Comparison of ENCODE assay signal across 8 cellular contexts in the genomic region with DNA sequence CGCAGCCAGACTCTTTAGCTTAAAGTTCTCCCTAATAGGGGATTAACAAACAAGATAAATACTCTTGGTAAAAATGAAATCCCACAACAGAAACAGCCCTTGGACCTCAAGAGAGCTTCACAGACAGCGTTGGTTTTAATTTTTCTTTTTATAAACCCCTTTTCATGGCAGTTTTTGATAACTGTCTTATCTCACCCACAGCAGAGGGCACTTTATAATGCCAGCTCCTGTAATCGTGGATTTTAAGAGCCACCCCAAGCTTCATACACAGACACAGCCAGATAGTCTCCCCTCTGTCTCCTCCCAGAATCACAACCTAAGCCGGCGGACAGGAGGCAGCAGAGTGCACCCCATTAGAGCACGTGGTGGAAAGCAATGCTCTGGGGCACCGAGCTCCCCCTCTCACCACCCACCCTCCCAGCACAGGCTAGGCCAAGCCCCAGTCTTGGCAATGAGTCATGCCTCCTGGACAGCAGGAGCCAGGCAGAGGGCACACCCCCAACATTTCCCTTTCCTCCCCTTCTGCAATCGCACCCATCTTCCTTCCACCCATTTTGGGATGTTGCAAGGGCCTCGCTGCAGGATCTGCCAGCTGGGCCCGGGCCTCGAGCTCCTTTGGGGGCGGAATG. TPM values are rescaled to one million over a fixed set of nuclear protein-coding genes. Genes with fewer than 3 reads are reported as not detected.
A peak's percentile ranks its signal among the peaks of the same experiment; 100 is the strongest.
DNase-seq lines count a peak whose midpoint lies in the region; ATAC-seq, FAIRE-seq and TF ChIP-seq lines count a peak whose summit lies in the region.

No MANE protein-coding gene starts in this region.

- peaks cover 55% of the 10 kb centered on the region for H3K27me3 ChIP-seq in DOHH2 (ENCODE audit: control insufficient read depth, low read length)
- no peaks in the 10 kb centered on the region for H3K27me3 ChIP-seq in SJCRH30
- H3K27me3 ChIP-seq in small intestine (ENCODE audit: control insufficient read depth in 2 of 2, insufficient read depth in 2 of 2, low read length in 2 of 2): no peaks in the 10 kb centered on the region

- DNase-seq in SJCRH30 (peak; percentile 95), kidney (peak; percentile 95), small intestine (peak; percentile 90), activated gamma-delta T cell treated with Interleukin-2 at 50 U/mL for 16 hours (no peak)
- no peak for DNase-seq in central memory CD8-positive, alpha-beta T cell (ENCODE audit: low spot score in 2 of 2)

- WGBS in small intestine, 3 donors: 1 to 7% (median 5%) methylated on average over 12 of the region's 12 CpGs

- intact Hi-C loops in kidney (cut with DNase I): no loop called here

- peaks cover 5% of the 10 kb centered on the region for H3K36me3 Mint-ChIP-seq in central memory CD8-positive, alpha-beta T cell (ENCODE audit: insufficient read depth)

- peaks cover 42% of the 10 kb centered on the region for H3K4me1 ChIP-seq in DOHH2 (ENCODE audit: control insufficient read depth, low read length)
- no peaks in the 10 kb centered on the region for H3K4me1 ChIP-seq in SJCRH30
- peaks cover 11 to 29% of the 10 kb centered on the region in 2 donors for H3K4me1 ChIP-seq in kidney (ENCODE audit: control insufficient read depth in 1 of 2, insufficient read depth in 1 of 2, low read depth in 1 of 2, low read length in 2 of 2)
- peaks cover 0 to 9% of the 10 kb centered on the region in 2 donors for H3K4me1 ChIP-seq in small intestine (ENCODE audit: control insufficient read depth in 2 of 2, insufficient read depth in 1 of 2, low read depth in 1 of 2, low read length in 1 of 2)

- peak overlapping the region; percentile 67 for H3K4me2 ChIP-seq in DOHH2 (ENCODE audit: low read length)

- peaks cover 76% of the 10 kb centered on the region for H3K27me3 Mint-ChIP-seq in central memory CD8-positive, alpha-beta T cell

- H3K9me3 ChIP-seq in DOHH2 (ENCODE audit: control insufficient read depth, insufficient read depth, low read length): no peaks in the 10 kb centered on the region
- H3K9me3 ChIP-seq in SJCRH30 (replicated peaks): no peaks in the 10 kb centered on the region
- no peaks in the 10 kb centered on the region for H3K9me3 ChIP-seq in kidney (ENCODE audit: control insufficient read depth in 1 of 2, low read length in 2 of 2)
- H3K9me3 ChIP-seq in small intestine (ENCODE audit: control insufficient read depth, low read depth): no peaks in the 10 kb centered on the region

- H3K27ac ChIP-seq in DOHH2 (ENCODE audit: low read depth, low read length) (no peak overlapping the region), SJCRH30 (peak overlapping the region; percentile 74), kidney (ENCODE audit: low read depth in 2 of 2, low read length in 2 of 2) (peak overlapping the region; percentile 97 to 98), small intestine (ENCODE audit: low read depth in 1 of 2, low read length in 1 of 2) (peak overlapping the region; percentile 22 to 96)

- 0 out of 2 replicates have a peak, but pooled peaks cover 3% of the 10 kb centered on the region for H3F3A ChIP-seq in DOHH2 (ENCODE audit: control insufficient read depth, insufficient read depth)

- no peak overlapping the region for H3K27ac Mint-ChIP-seq in central memory CD8-positive, alpha-beta T cell (ENCODE audit: low read depth)

- no peaks in the 10 kb centered on the region for H3K9me3 Mint-ChIP-seq in central memory CD8-positive, alpha-beta T cell

- ATAC-seq in GM19372 (IDR thresholded peaks at IDR 0.05; ENCODE audit: low read depth, unreplicated experiment) (peak; percentile 25), HG03442 (IDR thresholded peaks at IDR 0.05; ENCODE audit: unreplicated experiment) (peak; percentile 28)
- ATAC-seq in central memory CD8-positive, alpha-beta T cell (replicated peaks; ENCODE audit: extremely low read depth, poor library complexity, severe bottlenecking): no peak

- FAIRE-seq in kidney (lab: Jason Lieb, UNC): no peak
- no peak for FAIRE-seq in small intestine (lab: Jason Lieb, UNC)

- no peaks in the 10 kb centered on the region for H3K9me2 ChIP-seq in DOHH2 (replicated peaks; ENCODE audit: control insufficient read depth, low read length)

- peak overlapping the region; percentile 58 for H3K4me3 Mint-ChIP-seq in central memory CD8-positive, alpha-beta T cell

- H3K9ac ChIP-seq in kidney (ENCODE audit: low read length in 2 of 2): peak overlapping the region; percentile 54 to 92

- H3K4me1 Mint-ChIP-seq in central memory CD8-positive, alpha-beta T cell: peaks cover 13% of the 10 kb centered on the region

- no peaks in the 10 kb centered on the region; the same call in 1 of the 2 replicates for H4K20me1 ChIP-seq in DOHH2 (ENCODE audit: control insufficient read depth, insufficient read depth, low read depth, low read length)

- TF ChIP-seq CTCF in DOHH2 (IDR thresholded peaks at IDR 0.05; ENCODE audit: low read depth, low read length, poor library complexity, severe bottlenecking) (no peak), kidney (IDR thresholded peaks at IDR 0.05; ENCODE audit: borderline replicate concordance, extremely low read depth, insufficient read depth) (peak; percentile 33)

- H3K36me3 ChIP-seq in DOHH2 (ENCODE audit: control insufficient read depth, low read length) (no peaks in the 10 kb centered on the region), SJCRH30 (no peaks in the 10 kb centered on the region), kidney (ENCODE audit: control insufficient read depth in 1 of 2, insufficient read depth in 2 of 2, low read length in 2 of 2) (peaks cover 4 to 13% of the 10 kb centered on the region in 2 donors), small intestine (ENCODE audit: control insufficient read depth in 2 of 2, insufficient read depth in 2 of 2, low read length in 2 of 2) (peaks cover 0 to 4% of the 10 kb centered on the region in 2 donors)

- H3K4me3 ChIP-seq in DOHH2 (ENCODE audit: low read length) (peak overlapping the region; percentile 28; the same call in 1 of the 2 replicates), SJCRH30 (peak overlapping the region; percentile 72), kidney (ENCODE audit: low read length in 2 of 2) (peak overlapping the region; percentile 67 to 95), small intestine (ENCODE audit: low read depth in 1 of 2, low read length in 2 of 2) (peak overlapping the region; percentile 74 to 85)

- H3K79me2 ChIP-seq in DOHH2 (ENCODE audit: control insufficient read depth, low read length): no peaks in the 10 kb centered on the region

RNA-seq across cellular contexts. Expression of gene JAG1, which starts 2.5 kb away (rescaled TPM):
- 8.8 TPM in 2 replicates for total RNA-seq in SJCRH30 (2014; rRNA removed; shearing (Covaris generic))
- 132 TPM for total RNA-seq in kidney
- polyA plus RNA-seq in kidney (ENCODE audit: insufficient read depth, low read depth, low replicate concordance): 18.0 TPM
- 10 to 100 TPM in 2 of 3 donors, 1 to 10 TPM in 1; 6.3 to 18.7 (median 12.7) TPM for polyA plus RNA-seq in small intestine

Comparison
In these comparisons a context has a peak if more than half of its experiments do, and no peak if none do; other contexts are left out.
1. H3K4me3 ChIP-seq: peak in every context shown above with its lines; median percentile 81 in kidney; 80 in small intestine; 72 in SJCRH30; 28 in DOHH2.
2. DNase-seq: peak in SJCRH30 (2 of 2), kidney (single experiment) and small intestine (single experiment); none in central memory CD8-positive, alpha-beta T cell (0 of 2) and activated gamma-delta T cell treated with Interleukin-2 at 50 U/mL for 16 hours (single experiment).
3. RNA of gene JAG1, which starts 2.5 kb away (total RNA-seq): 132 TPM in kidney (single experiment); 8.8 TPM in SJCRH30; every median in the first group is over 10 times any median in the second.